In the genomic region with DNA sequence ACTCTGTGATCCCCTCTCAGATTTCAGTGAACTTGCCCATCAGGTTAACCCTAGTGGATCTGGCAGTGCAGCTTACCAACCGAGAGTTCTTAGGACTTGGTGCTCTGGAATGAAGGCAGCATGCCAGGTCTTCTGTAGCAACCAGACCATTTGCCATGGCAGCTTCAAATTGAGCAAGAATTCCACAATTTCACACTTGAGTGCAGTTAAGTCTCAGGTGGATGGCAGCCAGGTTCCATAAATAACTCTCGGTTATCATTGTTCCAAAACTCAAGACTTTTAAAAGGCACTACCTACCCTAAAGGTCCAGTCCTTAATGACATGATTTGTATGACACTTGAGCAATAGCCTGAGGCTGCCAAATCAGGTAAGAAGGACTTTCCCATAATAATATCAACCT, we compare ENCODE assay signal across 13 cellular contexts. TPM values are rescaled to one million over a fixed set of nuclear protein-coding genes. Genes with fewer than 3 reads are reported as not detected.
DNase-seq lines count a peak whose midpoint lies in the region; ATAC-seq and TF ChIP-seq lines count a peak whose summit lies in the region.
"Had no signal": no experiment of that assay in that cellular context is flagged by ENCODE, and none has a peak within 500 bp of the region (broad histone marks: within the 10 kb centered on the region; RNA-seq: fewer than 3 reads in every experiment).

No MANE protein-coding gene starts in this region.

- H3K9me3 Mint-ChIP-seq in natural killer cell (no peaks in the 10 kb centered on the region), chondrocyte (ENCODE audit: low read depth) (no peaks in the 10 kb centered on the region)
- no peaks in the 10 kb centered on the region for H3K9me3 Mint-ChIP-seq in natural killer cell treated with Interleukin-12 subunit alpha and Interleukin-12 subunit beta and Interleukin-15 and Interleukin-18, amount 100 ng/mL, for 72 hours
- H3K9me3 Mint-ChIP-seq: GM23338 had no signal

- H3K4me1 Mint-ChIP-seq in natural killer cell = peaks cover 10 to 12% of the 10 kb centered on the region in 2 donors
- peaks cover 6 to 7% of the 10 kb centered on the region in 2 donors for H3K4me1 Mint-ChIP-seq in natural killer cell treated with Interleukin-12 subunit alpha and Interleukin-12 subunit beta and Interleukin-15 and Interleukin-18, amount 100 ng/mL, for 72 hours (ENCODE audit: low read depth in 2 of 2)
- H3K4me1 Mint-ChIP-seq in chondrocyte (ENCODE audit: low read depth) = no peaks in the 10 kb centered on the region
- H3K4me1 Mint-ChIP-seq: GM23338 had no signal

- ATAC-seq in natural killer cell = no peak
- no peak for ATAC-seq in natural killer cell treated with Interleukin-12 subunit alpha and Interleukin-12 subunit beta and Interleukin-15 and Interleukin-18, amount 100 ng/mL, for 72 hours
- ATAC-seq: GM23338 had no signal

- TF ChIP-seq CTCF in natural killer cell (IDR thresholded peaks at IDR 0.05) = no peak
- TF ChIP-seq CTCF in chondrocyte (IDR thresholded peaks at IDR 0.05) = no peak

- H3K27me3 Mint-ChIP-seq in natural killer cell (ENCODE audit: low read depth in 2 of 2) (no peaks in the 10 kb centered on the region), chondrocyte (ENCODE audit: low read depth) (no peaks in the 10 kb centered on the region)
- H3K27me3 Mint-ChIP-seq in natural killer cell treated with Interleukin-12 subunit alpha and Interleukin-12 subunit beta and Interleukin-15 and Interleukin-18, amount 100 ng/mL, for 72 hours = no peaks in the 10 kb centered on the region

- H3K36me3 Mint-ChIP-seq in natural killer cell = peaks cover 15% of the 10 kb centered on the region
- peaks cover 28% of the 10 kb centered on the region for H3K36me3 Mint-ChIP-seq in natural killer cell treated with Interleukin-12 subunit alpha and Interleukin-12 subunit beta and Interleukin-15 and Interleukin-18, amount 100 ng/mL, for 72 hours
- peaks cover 3% of the 10 kb centered on the region for H3K36me3 Mint-ChIP-seq in chondrocyte (ENCODE audit: low read depth)

- DNase-seq in natural killer cell (no peak), amniotic epithelial cell (ENCODE audit: low read depth) (peak; percentile 59), iPS-NIHi11 (ENCODE audit: low spot score) (peak; percentile 46), activated gamma-delta T cell (lab: John Stamatoyannopoulos, UW) (no peak), COR-L47 (lab: John Stamatoyannopoulos, UW) (no peak), chondrocyte (ENCODE audit: low spot score) (no peak)
- no peak for DNase-seq in natural killer cell treated with Interleukin-12 subunit alpha and Interleukin-12 subunit beta and Interleukin-15 and Interleukin-18, amount 100 ng/mL, for 72 hours (ENCODE audit: low spot score)
- DNase-seq in activated T-cell treated with anti-CD3 and anti-CD28 coated beads, Interleukin-2, amount 50 U/mL, for 48 hours = no peak
- DNase-seq: activated CD4-positive, alpha-beta T cell treated with anti-CD3 and anti-CD28 coated beads, Interleukin-2, amount 50 U/mL, for 1 hour; NCI-H510A; RPMI8226; tibial artery had no signal

- intact Hi-C loops in natural killer cell (cut with micrococcal nuclease) = loop anchor here (10.0 kb wide), 1 partner anchor 119 kb away; no protein-coding TSS in a partner anchor

- H3K4me3 Mint-ChIP-seq in natural killer cell = no peak overlapping the region
- no peak overlapping the region for H3K4me3 Mint-ChIP-seq in natural killer cell treated with Interleukin-12 subunit alpha and Interleukin-12 subunit beta and Interleukin-15 and Interleukin-18, amount 100 ng/mL, for 72 hours
- H3K4me3 Mint-ChIP-seq in chondrocyte (ENCODE audit: unreplicated experiment) = no peak overlapping the region
- H3K4me3 Mint-ChIP-seq: GM23338 had no signal

- H3K27ac Mint-ChIP-seq in natural killer cell = peak overlapping the region; percentile 21 to 41
- no peak overlapping the region for H3K27ac Mint-ChIP-seq in natural killer cell treated with Interleukin-12 subunit alpha and Interleukin-12 subunit beta and Interleukin-15 and Interleukin-18, amount 100 ng/mL, for 72 hours
- H3K27ac Mint-ChIP-seq in chondrocyte (ENCODE audit: unreplicated experiment) = no peak overlapping the region
- H3K27ac Mint-ChIP-seq: GM23338 had no signal

RNA-seq across cellular contexts. Expression of a gene that starts 48.1 kb away (rescaled TPM):
- 10 to 100 TPM; 42.9 to 52.7 (median 47.4) TPM for total RNA-seq in natural killer cell
- 10 to 100 TPM; 21.0 to 22.6 TPM for total RNA-seq in natural killer cell treated with Interleukin-12 subunit alpha and Interleukin-12 subunit beta and Interleukin-15 and Interleukin-18, amount 100 ng/mL, for 72 hours
- total RNA-seq in chondrocyte = 4.1 to 4.4 TPM (median 4.2 TPM) in 3 replicates

Comparison
In these comparisons a context has a peak if more than half of its experiments do, and no peak if none do; other contexts are left out.
1. H3K27ac Mint-ChIP-seq: peak in natural killer cell (2 of 2); none in natural killer cell treated with Interleukin-12 subunit alpha and Interleukin-12 subunit beta and Interleukin-15 and Interleukin-18, amount 100 ng/mL, for 72 hours (0 of 2) and chondrocyte (single experiment).
2. DNase-seq: peak in amniotic epithelial cell (single experiment) and iPS-NIHi11 (single experiment); none in natural killer cell (single experiment), natural killer cell treated with Interleukin-12 subunit alpha and Interleukin-12 subunit beta and Interleukin-15 and Interleukin-18, amount 100 ng/mL, for 72 hours (single experiment), activated T-cell treated with anti-CD3 and anti-CD28 coated beads, Interleukin-2, amount 50 U/mL, for 48 hours (0 of 2), activated gamma-delta T cell (single experiment), COR-L47 (single experiment) and chondrocyte (single experiment).